1 cellular context compared by ENCODE assay signal in the genomic region with DNA sequence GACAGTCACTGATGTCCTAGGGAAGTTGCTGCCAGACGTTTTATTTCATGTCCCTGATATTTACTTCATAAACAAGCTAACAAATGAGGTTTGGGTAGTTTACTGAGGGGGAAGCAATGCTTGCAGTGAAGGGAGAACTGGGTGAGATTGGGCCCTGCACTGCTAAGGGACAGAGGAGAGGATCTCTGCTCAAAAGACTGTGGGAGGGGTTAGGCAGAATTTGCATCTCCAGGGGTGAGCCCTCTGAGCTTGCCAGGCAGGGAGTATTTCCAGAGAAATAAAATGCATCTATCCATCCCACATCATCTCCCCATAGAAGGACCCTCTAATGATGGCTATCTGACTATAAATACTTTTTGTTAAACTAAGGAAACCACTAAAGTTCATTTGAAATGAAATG.
TF ChIP-seq lines count a peak whose summit lies in the region.

No MANE protein-coding gene starts in this region.

TF ChIP-seq in HepG2, 621 proteins besides CTCF, POLR2A, EP300 and RAD21 (continued from another document):
- TF ChIP-seq, protein P1, sequence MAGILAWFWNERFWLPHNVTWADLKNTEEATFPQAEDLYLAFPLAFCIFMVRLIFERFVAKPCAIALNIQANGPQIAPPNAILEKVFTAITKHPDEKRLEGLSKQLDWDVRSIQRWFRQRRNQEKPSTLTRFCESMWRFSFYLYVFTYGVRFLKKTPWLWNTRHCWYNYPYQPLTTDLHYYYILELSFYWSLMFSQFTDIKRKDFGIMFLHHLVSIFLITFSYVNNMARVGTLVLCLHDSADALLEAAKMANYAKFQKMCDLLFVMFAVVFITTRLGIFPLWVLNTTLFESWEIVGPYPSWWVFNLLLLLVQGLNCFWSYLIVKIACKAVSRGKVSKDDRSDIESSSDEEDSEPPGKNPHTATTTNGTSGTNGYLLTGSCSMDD (CRISPR knock-in tag; IDR thresholded peaks at IDR 0.05) = no peak
- TF ChIP-seq POLR2AphosphoS2 (IDR thresholded peaks at IDR 0.05; ENCODE audit: low read depth, low read length) = no peak
- TF ChIP-seq, protein P2, sequence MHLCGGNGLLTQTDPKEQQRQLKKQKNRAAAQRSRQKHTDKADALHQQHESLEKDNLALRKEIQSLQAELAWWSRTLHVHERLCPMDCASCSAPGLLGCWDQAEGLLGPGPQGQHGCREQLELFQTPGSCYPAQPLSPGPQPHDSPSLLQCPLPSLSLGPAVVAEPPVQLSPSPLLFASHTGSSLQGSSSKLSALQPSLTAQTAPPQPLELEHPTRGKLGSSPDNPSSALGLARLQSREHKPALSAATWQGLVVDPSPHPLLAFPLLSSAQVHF (CRISPR knock-in tag; IDR thresholded peaks at IDR 0.05) = no peak
- no peak for TF ChIP-seq ZNF530 (CRISPR knock-in tag; IDR thresholded peaks at IDR 0.05; ENCODE audit: low read depth)
- TF ChIP-seq NKX3-1 (CRISPR knock-in tag; IDR thresholded peaks at IDR 0.05) = no peak
- no peak for TF ChIP-seq FOXK1 (CRISPR knock-in tag; IDR thresholded peaks at IDR 0.05; ENCODE audit: borderline replicate concordance, low read depth)
- TF ChIP-seq ZNF570 (CRISPR knock-in tag; IDR thresholded peaks at IDR 0.05; ENCODE audit: borderline replicate concordance) = no peak
- no peak for TF ChIP-seq MTF2 (CRISPR knock-in tag; IDR thresholded peaks at IDR 0.05; ENCODE audit: borderline replicate concordance)
- no peak for TF ChIP-seq HNRNPUL1 (IDR thresholded peaks at IDR 0.05; ENCODE audit: low read depth, low read length)
- TF ChIP-seq NR2F1 (CRISPR knock-in tag; IDR thresholded peaks at IDR 0.05) = no peak
- no peak for TF ChIP-seq SETDB1 (CRISPR knock-in tag; IDR thresholded peaks at IDR 0.05; ENCODE audit: borderline replicate concordance)
- TF ChIP-seq SRSF4 (IDR thresholded peaks at IDR 0.05; ENCODE audit: low read depth, low read length, poor library complexity, severe bottlenecking) = no peak
- TF ChIP-seq MEIS2 (CRISPR knock-in tag; IDR thresholded peaks at IDR 0.05) = no peak
- TF ChIP-seq NCOR1 (IDR thresholded peaks at IDR 0.05; ENCODE audit: borderline replicate concordance, low read length) = no peak
- TF ChIP-seq TARDBP (CRISPR knock-in tag; IDR thresholded peaks at IDR 0.05) = no peak
- TF ChIP-seq NFKB2 (CRISPR knock-in tag; IDR thresholded peaks at IDR 0.05; ENCODE audit: borderline replicate concordance) = no peak
